3 cellular contexts compared by ENCODE assay signal in the genomic region with DNA sequence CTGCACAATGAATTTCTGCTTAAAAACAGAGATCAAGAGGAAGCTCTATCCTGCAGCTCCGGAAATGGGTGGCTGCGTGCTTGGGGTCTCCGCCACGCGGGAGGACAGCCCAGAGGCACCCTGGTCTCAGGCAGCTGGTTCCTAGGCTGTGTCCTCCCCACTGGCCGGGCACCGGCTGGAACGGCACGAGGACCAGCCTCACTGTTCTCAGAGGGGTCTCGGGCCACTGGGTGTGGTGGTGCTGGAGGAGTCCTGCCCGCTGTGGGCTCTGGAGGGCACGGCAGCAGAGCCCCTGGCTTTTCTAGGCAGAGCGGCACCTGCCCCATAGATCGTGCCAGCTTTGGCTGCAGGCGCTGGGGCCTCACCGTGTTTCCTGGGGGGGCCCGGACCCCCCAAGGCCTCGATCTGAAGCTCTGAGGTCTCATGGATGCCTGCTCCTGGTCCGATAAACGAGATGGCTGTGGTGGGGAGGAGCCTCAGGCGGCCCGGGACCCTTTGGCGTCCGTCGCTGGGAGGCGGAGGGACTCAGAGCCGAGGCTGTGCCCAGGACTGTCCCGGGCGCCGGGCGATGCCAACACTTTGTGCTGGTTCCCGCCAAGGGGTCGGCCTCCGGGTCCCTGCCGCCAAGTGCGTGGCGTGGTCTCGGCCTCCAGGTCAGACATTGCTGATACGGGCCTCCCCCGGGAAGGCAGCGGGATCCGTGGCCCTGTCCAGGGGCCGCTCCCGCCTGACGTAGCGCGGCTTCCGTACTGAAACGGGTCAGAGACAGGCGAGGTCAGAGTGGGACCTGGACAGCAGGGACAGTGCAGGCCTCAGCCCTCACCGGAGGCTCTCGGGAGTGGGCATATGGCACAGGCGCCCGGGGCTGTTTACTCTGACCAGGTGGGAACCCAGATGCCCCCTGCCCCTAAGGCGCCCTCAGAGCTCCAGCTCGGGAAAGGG.
TF ChIP-seq lines count a peak whose summit lies in the region.

No MANE protein-coding gene starts in this region.

TF ChIP-seq in SK-N-SH, 30 proteins besides CTCF, POLR2A, EP300 and RAD21 (continues in another document):
- TF ChIP-seq, protein P1, sequence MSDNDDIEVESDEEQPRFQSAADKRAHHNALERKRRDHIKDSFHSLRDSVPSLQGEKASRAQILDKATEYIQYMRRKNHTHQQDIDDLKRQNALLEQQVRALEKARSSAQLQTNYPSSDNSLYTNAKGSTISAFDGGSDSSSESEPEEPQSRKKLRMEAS (IDR thresholded peaks at IDR 0.05; ENCODE audit: low read depth): no peak
- TF ChIP-seq SMC3 (IDR thresholded peaks at IDR 0.05; ENCODE audit: low read depth, low read length) (no peak), FOSL2 (IDR thresholded peaks at IDR 0.05; ENCODE audit: borderline replicate concordance, low read depth) (no peak), CHD2 (IDR thresholded peaks at IDR 0.05; ENCODE audit: low read length, partially characterized antibody) (no peak), FOXJ3 (CRISPR knock-in tag; IDR thresholded peaks at IDR 0.05) (no peak), EZH2phosphoT487 (IDR thresholded peaks at IDR 0.05; ENCODE audit: borderline replicate concordance, low read depth) (no peak), MXI1 (IDR thresholded peaks at IDR 0.05; ENCODE audit: low read depth, low read length) (no peak), RXRA (IDR thresholded peaks at IDR 0.05; ENCODE audit: borderline replicate concordance, low read depth) (no peak), NRF1 (IDR thresholded peaks at IDR 0.05; ENCODE audit: low read depth, low read length) (no peak), RFX5 (IDR thresholded peaks at IDR 0.05; ENCODE audit: low read length) (no peak), USF2 (IDR thresholded peaks at IDR 0.05; ENCODE audit: borderline replicate concordance, low read depth, low read length) (no peak)
- TF ChIP-seq, protein P2, sequence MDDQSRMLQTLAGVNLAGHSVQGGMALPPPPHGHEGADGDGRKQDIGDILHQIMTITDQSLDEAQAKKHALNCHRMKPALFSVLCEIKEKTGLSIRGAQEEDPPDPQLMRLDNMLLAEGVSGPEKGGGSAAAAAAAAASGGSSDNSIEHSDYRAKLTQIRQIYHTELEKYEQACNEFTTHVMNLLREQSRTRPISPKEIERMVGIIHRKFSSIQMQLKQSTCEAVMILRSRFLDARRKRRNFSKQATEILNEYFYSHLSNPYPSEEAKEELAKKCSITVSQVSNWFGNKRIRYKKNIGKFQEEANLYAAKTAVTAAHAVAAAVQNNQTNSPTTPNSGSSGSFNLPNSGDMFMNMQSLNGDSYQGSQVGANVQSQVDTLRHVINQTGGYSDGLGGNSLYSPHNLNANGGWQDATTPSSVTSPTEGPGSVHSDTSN (IDR thresholded peaks at IDR 0.05): no peak
- TF ChIP-seq, protein P3, sequence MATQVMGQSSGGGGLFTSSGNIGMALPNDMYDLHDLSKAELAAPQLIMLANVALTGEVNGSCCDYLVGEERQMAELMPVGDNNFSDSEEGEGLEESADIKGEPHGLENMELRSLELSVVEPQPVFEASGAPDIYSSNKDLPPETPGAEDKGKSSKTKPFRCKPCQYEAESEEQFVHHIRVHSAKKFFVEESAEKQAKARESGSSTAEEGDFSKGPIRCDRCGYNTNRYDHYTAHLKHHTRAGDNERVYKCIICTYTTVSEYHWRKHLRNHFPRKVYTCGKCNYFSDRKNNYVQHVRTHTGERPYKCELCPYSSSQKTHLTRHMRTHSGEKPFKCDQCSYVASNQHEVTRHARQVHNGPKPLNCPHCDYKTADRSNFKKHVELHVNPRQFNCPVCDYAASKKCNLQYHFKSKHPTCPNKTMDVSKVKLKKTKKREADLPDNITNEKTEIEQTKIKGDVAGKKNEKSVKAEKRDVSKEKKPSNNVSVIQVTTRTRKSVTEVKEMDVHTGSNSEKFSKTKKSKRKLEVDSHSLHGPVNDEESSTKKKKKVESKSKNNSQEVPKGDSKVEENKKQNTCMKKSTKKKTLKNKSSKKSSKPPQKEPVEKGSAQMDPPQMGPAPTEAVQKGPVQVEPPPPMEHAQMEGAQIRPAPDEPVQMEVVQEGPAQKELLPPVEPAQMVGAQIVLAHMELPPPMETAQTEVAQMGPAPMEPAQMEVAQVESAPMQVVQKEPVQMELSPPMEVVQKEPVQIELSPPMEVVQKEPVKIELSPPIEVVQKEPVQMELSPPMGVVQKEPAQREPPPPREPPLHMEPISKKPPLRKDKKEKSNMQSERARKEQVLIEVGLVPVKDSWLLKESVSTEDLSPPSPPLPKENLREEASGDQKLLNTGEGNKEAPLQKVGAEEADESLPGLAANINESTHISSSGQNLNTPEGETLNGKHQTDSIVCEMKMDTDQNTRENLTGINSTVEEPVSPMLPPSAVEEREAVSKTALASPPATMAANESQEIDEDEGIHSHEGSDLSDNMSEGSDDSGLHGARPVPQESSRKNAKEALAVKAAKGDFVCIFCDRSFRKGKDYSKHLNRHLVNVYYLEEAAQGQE (IDR thresholded peaks at IDR 0.05; ENCODE audit: low read depth, low read length): no peak

TF ChIP-seq in SK-N-SH treated with all-trans-retinoic acid at 6 μM for 48 hours, 23 proteins besides CTCF, POLR2A, EP300 and RAD21:
- TF ChIP-seq, protein P4, sequence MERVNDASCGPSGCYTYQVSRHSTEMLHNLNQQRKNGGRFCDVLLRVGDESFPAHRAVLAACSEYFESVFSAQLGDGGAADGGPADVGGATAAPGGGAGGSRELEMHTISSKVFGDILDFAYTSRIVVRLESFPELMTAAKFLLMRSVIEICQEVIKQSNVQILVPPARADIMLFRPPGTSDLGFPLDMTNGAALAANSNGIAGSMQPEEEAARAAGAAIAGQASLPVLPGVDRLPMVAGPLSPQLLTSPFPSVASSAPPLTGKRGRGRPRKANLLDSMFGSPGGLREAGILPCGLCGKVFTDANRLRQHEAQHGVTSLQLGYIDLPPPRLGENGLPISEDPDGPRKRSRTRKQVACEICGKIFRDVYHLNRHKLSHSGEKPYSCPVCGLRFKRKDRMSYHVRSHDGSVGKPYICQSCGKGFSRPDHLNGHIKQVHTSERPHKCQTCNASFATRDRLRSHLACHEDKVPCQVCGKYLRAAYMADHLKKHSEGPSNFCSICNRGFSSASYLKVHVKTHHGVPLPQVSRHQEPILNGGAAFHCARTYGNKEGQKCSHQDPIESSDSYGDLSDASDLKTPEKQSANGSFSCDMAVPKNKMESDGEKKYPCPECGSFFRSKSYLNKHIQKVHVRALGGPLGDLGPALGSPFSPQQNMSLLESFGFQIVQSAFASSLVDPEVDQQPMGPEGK (CRISPR knock-in tag; IDR thresholded peaks at IDR 0.05; ENCODE audit: borderline replicate concordance): no peak
- TF ChIP-seq BACH2 (CRISPR knock-in tag; IDR thresholded peaks at IDR 0.05; ENCODE audit: borderline replicate concordance) (no peak), ARNTL (CRISPR knock-in tag; IDR thresholded peaks at IDR 0.05; ENCODE audit: borderline replicate concordance, low read depth) (no peak), TCF4 (CRISPR knock-in tag; IDR thresholded peaks at IDR 0.05; ENCODE audit: borderline replicate concordance) (no peak), ZFP30 (CRISPR knock-in tag; IDR thresholded peaks at IDR 0.05) (no peak), POU6F1 (CRISPR knock-in tag; IDR thresholded peaks at IDR 0.05; ENCODE audit: borderline replicate concordance, low read depth) (no peak), GLIS3 (CRISPR knock-in tag; IDR thresholded peaks at IDR 0.05) (no peak), PPARA (CRISPR knock-in tag; IDR thresholded peaks at IDR 0.05; ENCODE audit: borderline replicate concordance) (no peak), OSR1 (CRISPR knock-in tag; IDR thresholded peaks at IDR 0.05) (no peak), RARB (CRISPR knock-in tag; IDR thresholded peaks at IDR 0.05) (no peak), ISL1 (CRISPR knock-in tag; IDR thresholded peaks at IDR 0.05) (no peak), SNAI2 (CRISPR knock-in tag; IDR thresholded peaks at IDR 0.05) (no peak), ZFP3 (CRISPR knock-in tag; IDR thresholded peaks at IDR 0.05) (no peak), CSDC2 (CRISPR knock-in tag; IDR thresholded peaks at IDR 0.05) (no peak)

TF ChIP-seq in GM12891, 5 proteins besides CTCF, POLR2A, EP300 and RAD21:
- TF ChIP-seq POLR2AphosphoS5 (IDR thresholded peaks at IDR 0.05; ENCODE audit: low read depth, low read length): no peak
- no peak for TF ChIP-seq POU2F2 (IDR thresholded peaks at IDR 0.05; ENCODE audit: low read depth, low read length)
- TF ChIP-seq PAX5 (IDR thresholded peaks at IDR 0.05; ENCODE audit: insufficient read depth, low read length, severe bottlenecking): no peak
- no peak for TF ChIP-seq TAF1 (IDR thresholded peaks at IDR 0.05; ENCODE audit: low read depth, low read length)
- TF ChIP-seq SPI1 (IDR thresholded peaks at IDR 0.05; ENCODE audit: low read depth, low read length): no peak
